ENCODE assay signal across 7 cellular contexts in genomic region chr17:48541036-48541573, GRCh38. TPM values are rescaled to one million over a fixed set of nuclear protein-coding genes. Genes with fewer than 3 reads are reported as not detected.
DNase-seq lines count a peak whose midpoint lies in the region; ATAC-seq and TF ChIP-seq lines count a peak whose summit lies in the region.
"Had no signal": no experiment of that assay in that cellular context is flagged by ENCODE, and none has a peak within 500 bp of the region (broad histone marks: within the 10 kb centered on the region; RNA-seq: fewer than 3 reads in every experiment).

No MANE protein-coding gene starts in this region.

- TF ChIP-seq POLR2A in upper lobe of left lung (IDR thresholded peaks at IDR 0.05) = no peak

- peaks cover 98% of the 10 kb centered on the region for H3K27me3 ChIP-seq in iPS-18a (ENCODE audit: control insufficient read depth, insufficient read depth, low read length)
- peaks cover 0 to 41% (median 22%) of the 10 kb centered on the region in 4 donors for H3K27me3 ChIP-seq in upper lobe of left lung

- peaks cover 11% of the 10 kb centered on the region for H3K4me1 ChIP-seq in iPS-18a (ENCODE audit: control insufficient read depth, low read depth, low read length)
- H3K4me1 ChIP-seq in upper lobe of left lung = peaks cover 9 to 29% (median 18%) of the 10 kb centered on the region in 4 donors

- H3K4me3 ChIP-seq in iPS-18a (ENCODE audit: low read length) (peak overlapping the region; percentile 56), upper lobe of left lung (peak overlapping the region in 3 of 4 donors; percentile 42 to 60 (median 53))

- H3K27ac ChIP-seq in iPS-18a (ENCODE audit: low read length) (no peak overlapping the region), upper lobe of left lung (peak overlapping the region; percentile 81 to 90 (median 88))

- 23 to 29% methylated on average over 12 of the region's 12 CpGs for WGBS in upper lobe of left lung, 2 donors

- peak in 1 of 2 donors; percentile 7 for ATAC-seq in upper lobe of left lung (ENCODE audit: low FRiP score in 2 of 2)

- DNase-seq in activated naive CD4-positive, alpha-beta T cell treated with Interleukin-2 at 50 U/mL for 16 hours = peak; percentile 9
- no peak for DNase-seq in activated naive CD4-positive, alpha-beta T cell (lab: John Stamatoyannopoulos, UW)
- DNase-seq in upper lobe of left lung (no peak), SIG-M5 treated with dmso at 0.1 percent for 504 hours (lab: John Stamatoyannopoulos, UW; ENCODE audit: unreplicated experiment) (no peak), NOMO-1 (lab: John Stamatoyannopoulos, UW; ENCODE audit: unreplicated experiment in 2 of 2) (no peak)

- no peak overlapping the region for H3K9ac ChIP-seq in iPS-18a (ENCODE audit: low read length)

- no peaks in the 10 kb centered on the region for H3K36me3 ChIP-seq in iPS-18a (ENCODE audit: control insufficient read depth, low read depth, low read length)
- no peaks in the 10 kb centered on the region for H3K36me3 ChIP-seq in upper lobe of left lung

- no peaks in the 10 kb centered on the region for H3K9me3 ChIP-seq in iPS-18a (ENCODE audit: control insufficient read depth, low read depth, low read length)
- no peaks in the 10 kb centered on the region for H3K9me3 ChIP-seq in upper lobe of left lung

- TF ChIP-seq CTCF in upper lobe of left lung (IDR thresholded peaks at IDR 0.05) = no peak

- TF ChIP-seq EP300 in upper lobe of left lung (IDR thresholded peaks at IDR 0.05) = no peak

RNA-seq across cellular contexts. Expression of gene HOXB2, which starts 3.8 kb away (rescaled TPM):
- total RNA-seq in upper lobe of left lung = 10 to 100 TPM in 2 of 6 donors, 1 to 10 TPM in 4; 1.4 to 16.1 (median 7.4) TPM

RNA-seq across cellular contexts. Expression of gene HOXB1, which starts 10.3 kb away (rescaled TPM):
- total RNA-seq in upper lobe of left lung = not detected
- total RNA-seq: glomerular endothelial cell had no signal

RNA-seq across cellular contexts. Expression of gene HOXB4, which starts 37.0 kb away (rescaled TPM):
- total RNA-seq in upper lobe of left lung = 1 to 10 TPM in 4 of 6 donors, under 1 TPM in 2; 0.61 to 5.6 (median 2.0) TPM

RNA-seq across cellular contexts. Expression of gene HOXB3, which starts 48.9 kb away (rescaled TPM):
- 10 to 100 TPM in 2 of 6 donors, 1 to 10 TPM in 4; 2.9 to 12.6 (median 7.9) TPM for total RNA-seq in upper lobe of left lung

RNA-seq across cellular contexts. Expression of gene HOXB5, which starts 52.5 kb away (rescaled TPM):
- 1 to 10 TPM in 4 of 6 donors, under 1 TPM in 2; 0.39 to 5.0 (median 1.5) TPM for total RNA-seq in upper lobe of left lung
